ENCODE assay signal across 7 cellular contexts in genomic region chr12:11500222-11500860, GRCh38.
A peak's percentile ranks its signal among the peaks of the same experiment; 100 is the strongest.
DNase-seq lines count a peak whose midpoint lies in the region; ATAC-seq lines count a peak whose summit lies in the region.

No MANE protein-coding gene starts in this region.

- DNase-seq in NCI-H510A treated with DMSO at 0.1 percent for 48 hours (lab: John Stamatoyannopoulos, UW) (peak; percentile 25), activated T-cell treated with anti-CD3 and anti-CD28 coated beads for 24 hours (ENCODE audit: low read depth) (peak; percentile 62), epidermal melanocyte (ENCODE audit: insufficient read length, low spot score) (peak; percentile 64)
- DNase-seq in stimulated activated CD8-positive, alpha-beta memory T cell treated with anti-CD3 and anti-CD28 coated beads, Interleukin-2, amount 100 ng/mL, for 1 hour (ENCODE audit: low read depth in 2 of 2), result peak; percentile 38 to 54

- ATAC-seq in GM21619 (IDR thresholded peaks at IDR 0.05; ENCODE audit: unreplicated experiment), result peak; percentile 48
- no peak for ATAC-seq in HG03342 (IDR thresholded peaks at IDR 0.05; ENCODE audit: unreplicated experiment)

- peaks cover 4% of the 10 kb centered on the region for H3K4me1 ChIP-seq in mesodermal cell (ENCODE audit: control insufficient read depth, insufficient read depth, low read length, poor library complexity, severe bottlenecking)

- no peaks in the 10 kb centered on the region for H3K36me3 ChIP-seq in mesodermal cell (ENCODE audit: control insufficient read depth, insufficient read depth, low read length)

- no peaks in the 10 kb centered on the region for H3K9me3 ChIP-seq in mesodermal cell (ENCODE audit: control insufficient read depth, low read length)

- H3K27ac ChIP-seq in mesodermal cell (ENCODE audit: low read depth, low read length, severe bottlenecking), result no peak overlapping the region

- WGBS in mesodermal cell (ENCODE audit: insufficient coverage in 2 of 2), 2 experiments, result 3% methylated on average over 37 to 56 of the region's 59 CpGs

- H3K4me3 ChIP-seq in mesodermal cell (ENCODE audit: extremely low read depth, insufficient read depth, low read length, poor library complexity, severe bottlenecking), result peak overlapping the region; percentile 24
